1 cellular context compared by ENCODE assay signal in the genomic region with DNA sequence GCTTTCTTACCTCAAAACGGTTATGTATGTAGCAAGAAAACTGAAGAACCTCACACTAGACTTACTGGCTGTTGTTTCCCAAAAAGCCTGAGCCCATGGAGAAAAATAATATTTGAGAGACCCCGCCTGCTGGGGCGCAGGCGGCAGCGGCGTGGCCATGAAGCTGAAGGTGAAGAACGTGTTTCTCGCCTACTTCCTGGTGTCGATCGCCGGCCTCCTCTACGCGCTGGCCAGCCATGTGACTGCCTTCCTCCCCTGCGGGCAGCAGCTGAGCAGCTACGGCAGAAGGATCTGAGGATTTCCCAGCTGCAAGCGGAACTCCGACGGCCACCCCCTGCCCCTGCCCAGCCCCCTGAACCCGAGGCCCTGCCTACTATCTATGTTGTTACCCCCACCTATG. TPM values are rescaled to one million over a fixed set of nuclear protein-coding genes. Genes with fewer than 3 reads are reported as not detected.
"Had no signal": no experiment of that assay in that cellular context is flagged by ENCODE, and none has a peak within 500 bp of the region (broad histone marks: within the 10 kb centered on the region; RNA-seq: fewer than 3 reads in every experiment).

No MANE protein-coding gene starts in this region.

RNA-seq across cellular contexts. Expression of a gene that starts 2.7 kb away (rescaled TPM):
- total RNA-seq: H4 had no signal
